14 cellular contexts compared by ENCODE assay signal in genomic region chr1:48499211-48499610, GRCh38. TPM values are rescaled to one million over a fixed set of nuclear protein-coding genes. Genes with fewer than 3 reads are reported as not detected.
DNase-seq lines count a peak whose midpoint lies in the region; ATAC-seq, FAIRE-seq and TF ChIP-seq lines count a peak whose summit lies in the region.
"Had no signal": no experiment of that assay in that cellular context is flagged by ENCODE, and none has a peak within 500 bp of the region (broad histone marks: within the 10 kb centered on the region; RNA-seq: fewer than 3 reads in every experiment).

No MANE protein-coding gene starts in this region.

- CTCF ChIA-PET in H1 (lab: Charles Lee; ENCODE audit: partially characterized antibody) (interaction anchor here (0.6 to 5.2 kb wide), 18 partner anchors 8 to 1910 kb away, joined by 3 to 76 read pairs (median 5); partner anchors contain the start of gene SPATA6), T-cell (lab: Charles Lee) (interaction anchor here (0.6 to 1.1 kb wide), 3 partner anchors 8 to 389 kb away, joined by 3 read pairs; no protein-coding TSS in a partner anchor)
- CTCF ChIA-PET in CD4-positive, alpha-beta T cell (lab: Charles Lee): interaction anchor here (0.5 kb wide), 1 partner anchor 42 kb away, joined by 3 read pairs; no protein-coding TSS in a partner anchor

- H2BK20ac ChIP-seq in H1 (ENCODE audit: low read length): no peak overlapping the region

- H3K4me3 ChIP-seq in H1 (ENCODE audit: extremely low read depth in 1 of 4, insufficient read depth in 2 of 4, low read depth in 3 of 4, low read length in 4 of 4): no peak overlapping the region
- H3K4me3 ChIP-seq: GM23248, K562 had no signal

- POLR2A ChIA-PET in H1 (lab: Charles Lee; ENCODE audit: partially characterized antibody) (interaction anchor here (0.9 kb wide), 1 partner anchor 27 kb away, joined by 3 read pairs; the partner anchor contains the start of gene SPATA6), T-cell (lab: Charles Lee) (no interaction called here)
- POLR2A ChIA-PET in CD4-positive, alpha-beta T cell (lab: Charles Lee): interaction anchor here (1.1 kb wide), 1 partner anchor 27 kb away, joined by 3 read pairs; the partner anchor contains the start of gene SPATA6

- peak overlapping the region; percentile 27 for H3K4ac ChIP-seq in H1 (replicated peaks; ENCODE audit: insufficient read length, low read depth, low read length)

- no peak overlapping the region for H3K4me3 Mint-ChIP-seq in T-cell
- H3K4me3 Mint-ChIP-seq in CD4-positive, alpha-beta T cell: no peak overlapping the region
- H3K4me3 Mint-ChIP-seq: B cell; CD8-positive, alpha-beta T cell had no signal

- no peak overlapping the region for H3K27ac ChIP-seq in H1 (ENCODE audit: low read depth, low read length)
- H3K27ac ChIP-seq in CD4-positive, alpha-beta T cell (ENCODE audit: low read depth, low read length): no peak overlapping the region
- H3K27ac ChIP-seq: C4-2B, GM23248 had no signal

- TF ChIP-seq POLR2A in H1 (IDR thresholded peaks at IDR 0.05; ENCODE audit: control extremely low read depth in 1 of 2, low read depth in 2 of 2, low read length in 2 of 2): no peak

- no peak overlapping the region for H3K56ac ChIP-seq in H1 (replicated peaks; ENCODE audit: insufficient read length, low read depth, low read length)

- no peak overlapping the region for H3K4me2 ChIP-seq in H1 (ENCODE audit: insufficient read depth in 1 of 2, low read depth in 2 of 2, low read length in 2 of 2)

- no peak for TF ChIP-seq RAD21 in H1 (IDR thresholded peaks at IDR 0.05 in 1 of 2, conservative IDR thresholded peaks at IDR 0.05 in 1 of 2; ENCODE audit: low read depth in 2 of 2, low read length in 2 of 2)

- H3K9ac ChIP-seq in H1 (replicated peaks in 1 of 4; ENCODE audit: extremely low read depth in 1 of 4, low read depth in 3 of 4, low read length in 3 of 4): no peak overlapping the region
- H3K9ac ChIP-seq: GM23248 had no signal

- H3K23ac ChIP-seq in H1 (ENCODE audit: insufficient read length): no peak overlapping the region

- H2BK12ac ChIP-seq in H1 (ENCODE audit: low read depth, low read length): no peak overlapping the region

- H3K4me1 ChIP-seq in H1 (replicated peaks in 1 of 4; ENCODE audit: control insufficient read depth in 3 of 4, insufficient read depth in 4 of 4, low read length in 3 of 4): peaks cover 0 to 18% (median 8%) of the 10 kb centered on the region in 4 experiments; a peak in 5 of 7 replicates

- H3K27me3 ChIP-seq in H1 (replicated peaks in 1 of 4; ENCODE audit: control insufficient read depth in 3 of 4, extremely low read depth in 1 of 4, insufficient read depth in 3 of 4, low read length in 3 of 4): no peaks in the 10 kb centered on the region
- peaks cover 7% of the 10 kb centered on the region for H3K27me3 ChIP-seq in CD4-positive, alpha-beta T cell (ENCODE audit: control insufficient read depth, insufficient read depth, low read length)

- no peak overlapping the region for H3K18ac ChIP-seq in H1 (ENCODE audit: extremely low read depth, low read length)

- H3K79me2 ChIP-seq in H1 (ENCODE audit: control insufficient read depth in 1 of 2, insufficient read depth in 2 of 2, low read length in 2 of 2): no peaks in the 10 kb centered on the region

- intact Hi-C loops in CD4-positive, alpha-beta T cell (cut with DNase I, micrococcal nuclease): loop anchor here in 1 of 2 experiments (5.0 kb wide), 3 partner anchors 142 to 407 kb away; no protein-coding TSS in a partner anchor

- H4K20me1 ChIP-seq in H1 (replicated peaks in 1 of 2; ENCODE audit: control insufficient read depth in 1 of 2, insufficient read depth in 2 of 2, low read length in 2 of 2): no peaks in the 10 kb centered on the region

- H4K91ac ChIP-seq in H1 (replicated peaks; ENCODE audit: insufficient read length, low read length): peak overlapping the region; percentile 45

- no peak for FAIRE-seq in H1 (lab: Jason Lieb, UNC)
- FAIRE-seq: A204.1 had no signal

- peak overlapping the region; percentile 3 for H2BK120ac ChIP-seq in H1 (replicated peaks; ENCODE audit: low read depth, low read length)

- H2AK5ac ChIP-seq in H1 (ENCODE audit: low read depth, low read length): no peak overlapping the region

- H4K8ac ChIP-seq in H1 (ENCODE audit: extremely low read depth, insufficient read depth, low read length): no peak overlapping the region

- no peaks in the 10 kb centered on the region for H3K9me3 Mint-ChIP-seq in T-cell
- no peaks in the 10 kb centered on the region for H3K9me3 Mint-ChIP-seq in CD4-positive, alpha-beta T cell
- H3K9me3 Mint-ChIP-seq: CD8-positive, alpha-beta T cell; H9 had no signal

- no peak for ATAC-seq in HG03354 (IDR thresholded peaks at IDR 0.05; ENCODE audit: poor library complexity, severe bottlenecking, unreplicated experiment)
- no peak for ATAC-seq in T-cell (replicated peaks in 1 of 4)
- no peak for ATAC-seq in CD4-positive, alpha-beta T cell (ENCODE audit: poor library complexity)

- H3K27me3 Mint-ChIP-seq in T-cell: peaks cover 0 to 1% of the 10 kb centered on the region in 2 donors
- H3K27me3 Mint-ChIP-seq in CD4-positive, alpha-beta T cell: no peaks in the 10 kb centered on the region

- no peak overlapping the region for H2BK15ac ChIP-seq in H1 (ENCODE audit: low read length)

- no peaks in the 10 kb centered on the region for H3K23me2 ChIP-seq in H1 (ENCODE audit: low read depth, low read length)

- DNase-seq in NCI-H82 (lab: John Stamatoyannopoulos, UW) (peak; percentile 28), NCI-H82 treated with DMSO at 0.1 percent for 48 hours (lab: John Stamatoyannopoulos, UW; ENCODE audit: unreplicated experiment) (no peak), NCI-H1436 treated with DMSO at 0.1 percent for 48 hours (lab: John Stamatoyannopoulos, UW) (peak; percentile 11), H1 (ENCODE audit: low read depth in 1 of 2, low spot score in 2 of 2) (no peak), T-cell (no peak)
- DNase-seq in CD4-positive, alpha-beta T cell: no peak

- no peak for TF ChIP-seq EP300 in H1 (IDR thresholded peaks at IDR 0.05; ENCODE audit: borderline replicate concordance in 1 of 2, low read depth in 2 of 2, low read length in 2 of 2)

- no peaks in the 10 kb centered on the region for H3K79me1 ChIP-seq in H1 (ENCODE audit: low read depth, low read length)

- no peak overlapping the region for H2AFZ ChIP-seq in H1 (ENCODE audit: low read length)

- H3K27ac Mint-ChIP-seq in T-cell: no peak overlapping the region
- H3K27ac Mint-ChIP-seq in CD4-positive, alpha-beta T cell: no peak overlapping the region
- H3K27ac Mint-ChIP-seq: B cell; CD8-positive, alpha-beta T cell had no signal

- H3K14ac ChIP-seq in H1 (ENCODE audit: insufficient read length): no peak overlapping the region

- H2BK5ac ChIP-seq in H1 (ENCODE audit: low read depth, low read length): no peak overlapping the region; the same call in 1 of the 2 replicates

- peaks cover 4 to 9% (median 6%) of the 10 kb centered on the region in 3 donors for H3K4me1 Mint-ChIP-seq in T-cell
- H3K4me1 Mint-ChIP-seq in CD4-positive, alpha-beta T cell (ENCODE audit: low read depth): peaks cover 6% of the 10 kb centered on the region

- H4K5ac ChIP-seq in H1 (ENCODE audit: insufficient read length, low read depth, low read length): no peak overlapping the region

- WGBS in H1 (ENCODE audit: extremely low coverage in 1 of 2, insufficient coverage in 1 of 2, insufficient read length in 1 of 2, insufficient replicate concordance in 2 of 2, low coverage in 1 of 2, low lambda C conversion rate in 2 of 2, missing lambda C conversion rate in 1 of 2), 2 experiments: 62% methylated on average over 6 of the region's 6 CpGs; no CpG with 5 or more reads in 1 of the 2 experiments

- H3K9me3 ChIP-seq in H1 (ENCODE audit: insufficient read depth in 2 of 2, low read depth in 1 of 2, low read length in 1 of 2): no peaks in the 10 kb centered on the region
- no peaks in the 10 kb centered on the region for H3K9me3 ChIP-seq in CD4-positive, alpha-beta T cell (ENCODE audit: control insufficient read depth, low read length)

- H3K36me3 Mint-ChIP-seq in T-cell: no peaks in the 10 kb centered on the region
- H3K36me3 Mint-ChIP-seq in CD4-positive, alpha-beta T cell (ENCODE audit: low read depth): no peaks in the 10 kb centered on the region
- H3K36me3 Mint-ChIP-seq: CD8-positive, alpha-beta T cell had no signal

- no peaks in the 10 kb centered on the region for H3K36me3 ChIP-seq in H1 (ENCODE audit: control insufficient read depth in 2 of 4, insufficient read depth in 4 of 4, low read length in 3 of 4)

- TF ChIP-seq CTCF in H1 (IDR thresholded peaks at IDR 0.05; ENCODE audit: control extremely low read depth in 1 of 3, insufficient read depth in 1 of 3, low read depth in 1 of 3, low read length in 3 of 3): no peak
- TF ChIP-seq CTCF in CD4-positive, alpha-beta T cell (IDR thresholded peaks at IDR 0.05): no peak

TF ChIP-seq in H1, 55 proteins besides CTCF, POLR2A, EP300 and RAD21:
- TF ChIP-seq TAF7 (optimal IDR thresholded peaks at IDR 0.05; ENCODE audit: borderline replicate concordance, low read depth, low read length): no peak
- TF ChIP-seq POLR2AphosphoS5 (IDR thresholded peaks at IDR 0.05; ENCODE audit: low read depth, low read length): no peak
- no peak for TF ChIP-seq TEAD4 (IDR thresholded peaks at IDR 0.05; ENCODE audit: low read depth, low read length)
- no peak for TF ChIP-seq MAFK (IDR thresholded peaks at IDR 0.05; ENCODE audit: low read depth, low read length)
- TF ChIP-seq NRF1 (IDR thresholded peaks at IDR 0.05; ENCODE audit: low read depth, low read length): no peak
- TF ChIP-seq SP1 (IDR thresholded peaks at IDR 0.05; ENCODE audit: low read depth, low read length): no peak
- TF ChIP-seq POU5F1 (IDR thresholded peaks at IDR 0.05; ENCODE audit: low read depth, low read length): no peak
- TF ChIP-seq BCL11A (IDR thresholded peaks at IDR 0.05; ENCODE audit: low read depth in 2 of 2, low read length in 2 of 2): no peak
- no peak for TF ChIP-seq PHF8 (conservative IDR thresholded peaks at IDR 0.05; ENCODE audit: low read depth, low read length)
- TF ChIP-seq JUND (IDR thresholded peaks at IDR 0.05; ENCODE audit: low read length): no peak
- TF ChIP-seq SRF (IDR thresholded peaks at IDR 0.05; ENCODE audit: low read depth, low read length): no peak

RNA-seq across cellular contexts. Expression of gene SPATA6, which starts 27.2 kb away (rescaled TPM):
- total RNA-seq in H1 (2021; fragmentation: NEBNext Ultra II Directional; extraction: Animal tissue kit (Norgen Biotek cat#: 25700)): 11.0 and 17.2 TPM in 2 replicates
- polyA plus RNA-seq in H1 (2011; rRNA removed): 2.4 and 3.1 TPM in 2 replicates
- 3.5 TPM for polyA plus RNA-seq in H1 (2011; cell fraction: cytosol; rRNA removed)
- polyA plus RNA-seq in H1 (2011; cell fraction: nucleus; rRNA removed): 7.9 TPM
- polyA plus RNA-seq in H1 (2012, experiment 1 of 2): 6.7 to 9.1 TPM (median 8.1 TPM) in 4 replicates
- 1.7 TPM for polyA plus RNA-seq in H1 (2012, experiment 2 of 2)
- 5.8 TPM for polyA plus RNA-seq in H1 (2013, experiment 1 of 2)
- 6.2 TPM for polyA plus RNA-seq in H1 (2013, experiment 2 of 2)
- polyA minus RNA-seq in H1 (2011; rRNA and poly(A)+ RNA removed): 16.1 and 16.4 TPM in 2 replicates
- 7.7 TPM for polyA minus RNA-seq in H1 (2011; cell fraction: cytosol; rRNA and poly(A)+ RNA removed)
- polyA minus RNA-seq in H1 (2011; cell fraction: nucleus; rRNA and poly(A)+ RNA removed): 35.6 TPM
- 1 to 10 TPM; 3.7 to 7.2 (median 4.9) TPM for total RNA-seq in T-cell
- total RNA-seq in CD4-positive, alpha-beta T cell: 1 to 10 TPM; 3.2 to 4.1 TPM

Comparison
In these comparisons a context has a peak if more than half of its experiments do, and no peak if none do; other contexts are left out.
1. DNase-seq: peak in NCI-H82 (single experiment) and NCI-H1436 treated with DMSO at 0.1 percent for 48 hours (single experiment); none in NCI-H82 treated with DMSO at 0.1 percent for 48 hours (single experiment), H1 (0 of 2), T-cell (0 of 34) and CD4-positive, alpha-beta T cell (0 of 10).
2. POLR2A ChIA-PET loops: an anchor here in H1 (0.9 kb wide) and CD4-positive, alpha-beta T cell (1.1 kb wide); none called in T-cell.